8 cellular contexts compared by ENCODE assay signal in genomic region chr12:31362759-31363415, GRCh38. TPM values are rescaled to one million over a fixed set of nuclear protein-coding genes. Genes with fewer than 3 reads are reported as not detected.
A peak's percentile ranks its signal among the peaks of the same experiment; 100 is the strongest.
DNase-seq lines count a peak whose midpoint lies in the region; ATAC-seq, FAIRE-seq and TF ChIP-seq lines count a peak whose summit lies in the region.

No MANE protein-coding gene starts in this region.

- no peak overlapping the region for H2BK12ac ChIP-seq in neuronal stem cell (ENCODE audit: low read length)

- no peak overlapping the region for H4K91ac ChIP-seq in neuronal stem cell (ENCODE audit: low read depth, low read length, poor library complexity)

- FAIRE-seq in bronchial epithelial cell (lab: Jason Lieb, UNC) (no peak), kidney (lab: Jason Lieb, UNC) (no peak)

- peak overlapping the region; percentile 25 for H3K27ac ChIP-seq in OCI-LY7 (ENCODE audit: low read depth, low read length, poor library complexity, severe bottlenecking)
- peak overlapping the region; percentile 89 for H3K27ac ChIP-seq in neuronal stem cell (replicated peaks; ENCODE audit: low read length)
- no peak overlapping the region for H3K27ac ChIP-seq in kidney (ENCODE audit: low read depth in 2 of 2, low read length in 2 of 2)

- H2BK15ac ChIP-seq in neuronal stem cell (ENCODE audit: low read length) = no peak overlapping the region

- TF ChIP-seq CTCF in GM10266 (IDR thresholded peaks at IDR 0.05; ENCODE audit: control insufficient read depth, insufficient read depth, low read depth, missing control alignments) (peak; percentile 59), OCI-LY7 (conservative IDR thresholded peaks at IDR 0.05; ENCODE audit: low read length) (peak; percentile 54; the same call in 1 of the 2 replicates), bronchial epithelial cell (IDR thresholded peaks at IDR 0.05; ENCODE audit: insufficient read depth, low read length, severe bottlenecking) (no peak), kidney (IDR thresholded peaks at IDR 0.05; ENCODE audit: borderline replicate concordance, extremely low read depth, insufficient read depth) (no peak)

- no peaks in the 10 kb centered on the region for H3K9me2 ChIP-seq in OCI-LY7 (ENCODE audit: insufficient read depth, low read length)

- peak; percentile 35 for DNase-seq in GM10266 (ENCODE audit: extremely low spot score)
- peak; percentile 79 for DNase-seq in OCI-LY7 (ENCODE audit: low spot score)
- DNase-seq in bronchial epithelial cell (ENCODE audit: low read depth) = peak; percentile 44
- peak; percentile 24 for DNase-seq in neuronal stem cell (ENCODE audit: low spot score)
- DNase-seq in epidermal melanocyte (ENCODE audit: insufficient read length, low spot score) = no peak
- no peak for DNase-seq in kidney

- no peaks in the 10 kb centered on the region for H3K79me2 ChIP-seq in OCI-LY7 (ENCODE audit: insufficient read depth, low read depth, low read length)

- no peak overlapping the region for H4K8ac ChIP-seq in neuronal stem cell (ENCODE audit: low read depth, low read length)

- H3K9me3 ChIP-seq in OCI-LY7 (ENCODE audit: low read length) (no peaks in the 10 kb centered on the region), neuronal stem cell (replicated peaks in 1 of 2; ENCODE audit: control insufficient read depth in 2 of 2, insufficient read depth in 1 of 2, low read depth in 1 of 2, low read length in 2 of 2) (no peaks in the 10 kb centered on the region), kidney (ENCODE audit: control insufficient read depth in 1 of 2, low read length in 2 of 2) (no peaks in the 10 kb centered on the region)

- BruUV-seq in OCI-LY7 (replicated peaks; lab: Mats Ljungman, UMichigan) = no TSS peak

- CTCF ChIA-PET in OCI-LY7 (lab: Charles Lee; ENCODE audit: unreplicated experiment) = interaction anchor here (0.5 to 1.7 kb wide), 3 partner anchors 18 to 91 kb away, joined by 4 to 9 read pairs (median 4); no protein-coding TSS in a partner anchor

- H3K79me1 ChIP-seq in neuronal stem cell (ENCODE audit: low read depth, low read length) = no peaks in the 10 kb centered on the region

- intact Hi-C loops in OCI-LY7 (cut with micrococcal nuclease; ENCODE audit: unreplicated experiment) = loop anchor here (1.0 to 2.0 kb wide), 3 partner anchors 36 to 108 kb away; partner anchors contain the start of gene SINHCAF
- intact Hi-C loops in kidney (cut with DNase I) = no loop called here

- no peaks in the 10 kb centered on the region for H4K20me1 ChIP-seq in OCI-LY7 (ENCODE audit: insufficient read depth, low read length)

- H3K4me1 ChIP-seq in OCI-LY7 (ENCODE audit: insufficient read depth, low read length, poor library complexity, severe bottlenecking) (peaks cover 22% of the 10 kb centered on the region), neuronal stem cell (ENCODE audit: control insufficient read depth in 2 of 2, insufficient read depth in 1 of 2, low read depth in 1 of 2, low read length in 2 of 2) (peaks cover 15 to 16% of the 10 kb centered on the region in 2 donors), kidney (ENCODE audit: control insufficient read depth in 1 of 2, insufficient read depth in 1 of 2, low read depth in 1 of 2, low read length in 2 of 2) (peaks cover 0 to 8% of the 10 kb centered on the region in 2 donors)

- H2BK5ac ChIP-seq in neuronal stem cell (ENCODE audit: low read length) = no peak overlapping the region

- H3K4ac ChIP-seq in neuronal stem cell (ENCODE audit: low read length) = no peak overlapping the region

- H3K27me3 ChIP-seq in bronchial epithelial cell (ENCODE audit: control insufficient read depth, insufficient read depth, low read length) (no peaks in the 10 kb centered on the region), neuronal stem cell (ENCODE audit: control insufficient read depth in 3 of 3, insufficient read depth in 3 of 3, low read depth in 1 of 3, low read length in 3 of 3) (no peaks in the 10 kb centered on the region)

- no peak overlapping the region for H3K9ac ChIP-seq in neuronal stem cell (ENCODE audit: low read depth, low read length, poor library complexity)
- no peak overlapping the region for H3K9ac ChIP-seq in kidney (ENCODE audit: low read length in 2 of 2)

- POLR2A ChIA-PET in OCI-LY7 (lab: Charles Lee) = interaction anchor here (0.6 to 1.4 kb wide), 11 partner anchors 13 to 960 kb away, joined by 3 to 6 read pairs (median 4); no protein-coding TSS in a partner anchor

- ATAC-seq in GM19463 (IDR thresholded peaks at IDR 0.05; ENCODE audit: unreplicated experiment) (peak; percentile 79), HG03439 (IDR thresholded peaks at IDR 0.05; ENCODE audit: unreplicated experiment) (peak; percentile 76)

- H2AFZ ChIP-seq in OCI-LY7 (ENCODE audit: low read length) (peak overlapping the region; percentile 93), neuronal stem cell (ENCODE audit: low read length) (peak overlapping the region; percentile 82)

- H3K4me3 ChIP-seq in OCI-LY7 (ENCODE audit: low read depth, low read length, poor library complexity, severe bottlenecking) (peak overlapping the region; percentile 13), bronchial epithelial cell (ENCODE audit: low read depth, low read length) (no peak overlapping the region), neuronal stem cell (ENCODE audit: low read length in 2 of 2) (peak overlapping the region in 1 of 2 donors; percentile 38), kidney (ENCODE audit: low read length in 2 of 2) (no peak overlapping the region)

- H3K18ac ChIP-seq in neuronal stem cell (ENCODE audit: low read length) = peak overlapping the region; percentile 68

- H3K36me3 ChIP-seq in OCI-LY7 (ENCODE audit: insufficient read depth, low read length) = no peaks in the 10 kb centered on the region
- H3K36me3 ChIP-seq in bronchial epithelial cell (ENCODE audit: control insufficient read depth, insufficient read depth, low read length) = no peaks in the 10 kb centered on the region
- no peaks in the 10 kb centered on the region for H3K36me3 ChIP-seq in neuronal stem cell (replicated peaks in 1 of 2; ENCODE audit: control insufficient read depth in 2 of 2, insufficient read depth in 2 of 2, low read length in 2 of 2)
- no peaks in the 10 kb centered on the region for H3K36me3 ChIP-seq in kidney (ENCODE audit: control insufficient read depth in 1 of 2, insufficient read depth in 2 of 2, low read length in 2 of 2)

- no peak overlapping the region for H2AK5ac ChIP-seq in neuronal stem cell (ENCODE audit: low read depth, low read length)

- no peak overlapping the region for H3K14ac ChIP-seq in neuronal stem cell (ENCODE audit: low read length)

- no CpG with 5 or more reads among the region's 6 CpGs for WGBS in neuronal stem cell (ENCODE audit: extremely low coverage in 2 of 2, insufficient read length in 2 of 2, insufficient replicate concordance in 1 of 2), 2 donors

- no peak overlapping the region for H2BK120ac ChIP-seq in neuronal stem cell (ENCODE audit: low read depth, low read length)

- H3K23ac ChIP-seq in neuronal stem cell (ENCODE audit: low read depth, low read length, poor library complexity) = peak overlapping the region; percentile 5

- H3K4me2 ChIP-seq in OCI-LY7 (ENCODE audit: low read length) (peak overlapping the region; percentile 48), neuronal stem cell (ENCODE audit: insufficient read depth, low read length, poor library complexity, severe bottlenecking) (peak overlapping the region; percentile 34)

RNA-seq across cellular contexts. Expression of gene SINHCAF, which starts 36.9 kb away (rescaled TPM):
- 51.0 and 54.0 TPM in 2 replicates for total RNA-seq in OCI-LY7 (2014; rRNA removed; shearing (Covaris generic))
- total RNA-seq in OCI-LY7 (2022) (86.2 and 94.1 TPM in 2 replicates), bronchial epithelial cell (64.6 and 182 TPM in 2 replicates), kidney (96.2 TPM)
- 288 TPM for polyA plus RNA-seq in neuronal stem cell (2013, experiment 1 of 2)
- polyA plus RNA-seq in neuronal stem cell (2013, experiment 2 of 2) = 311 TPM
- 33.1 TPM for polyA plus RNA-seq in kidney (ENCODE audit: insufficient read depth, low read depth, low replicate concordance)

Comparison
In these comparisons a context has a peak if more than half of its experiments do, and no peak if none do; other contexts are left out.
1. DNase-seq: peak in GM10266 (single experiment), OCI-LY7 (single experiment), bronchial epithelial cell (single experiment) and neuronal stem cell (single experiment); none in epidermal melanocyte (single experiment) and kidney (single experiment).
2. CTCF ChIP-seq: peak in GM10266 (single experiment) and OCI-LY7 (single experiment); none in bronchial epithelial cell (single experiment) and kidney (single experiment).
3. H3K27ac ChIP-seq: peak in OCI-LY7 (single experiment) and neuronal stem cell (single experiment); none in kidney (0 of 2).